ENCODE assay signal across 9 cellular contexts in the genomic region with DNA sequence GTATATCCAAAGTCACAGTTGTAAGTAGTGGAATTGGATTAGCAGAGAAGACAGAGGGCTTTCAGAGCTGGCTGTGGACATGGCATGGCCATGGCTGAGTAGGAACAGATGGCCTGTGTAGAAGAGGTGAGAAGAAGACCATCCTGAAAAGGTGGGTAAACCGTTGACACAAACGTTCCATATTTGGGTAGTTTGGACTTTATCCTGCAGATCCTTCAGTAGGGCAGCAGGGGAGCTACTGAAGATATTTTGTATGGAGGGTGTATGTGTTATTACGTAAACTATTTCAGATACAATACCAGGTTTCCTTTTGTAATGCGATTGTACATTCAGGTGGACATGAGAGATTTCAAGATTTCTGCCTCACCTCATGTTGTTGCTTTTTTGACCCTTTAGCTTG. TPM values are rescaled to one million over a fixed set of nuclear protein-coding genes. Genes with fewer than 3 reads are reported as not detected.
DNase-seq lines count a peak whose midpoint lies in the region; ATAC-seq, FAIRE-seq and TF ChIP-seq lines count a peak whose summit lies in the region.
"Had no signal": no experiment of that assay in that cellular context is flagged by ENCODE, and none has a peak within 500 bp of the region (broad histone marks: within the 10 kb centered on the region; RNA-seq: fewer than 3 reads in every experiment).

No MANE protein-coding gene starts in this region.

- TF ChIP-seq CTCF in A549 (IDR thresholded peaks at IDR 0.05) (no peak), Calu3 (IDR thresholded peaks at IDR 0.05; ENCODE audit: unreplicated experiment) (no peak), activated B cell treated with CpG ODN at 0.5 μM for 24 hours (IDR thresholded peaks at IDR 0.05) (no peak), glutamatergic neuron (IDR thresholded peaks at IDR 0.05; ENCODE audit: partially characterized antibody, unreplicated experiment) (no peak)

- peaks cover 15% of the 10 kb centered on the region for H3K4me1 Mint-ChIP-seq in Calu3 (ENCODE audit: low read depth, unreplicated experiment)
- H3K4me1 Mint-ChIP-seq in activated B cell treated with CpG ODN at 0.5 μM for 24 hours = peaks cover 27% of the 10 kb centered on the region
- H3K4me1 Mint-ChIP-seq in glutamatergic neuron (ENCODE audit: low read depth, unreplicated experiment) = peaks cover 6% of the 10 kb centered on the region

- no peak for DNase-seq in A549 (ENCODE audit: low read depth in 1 of 2, low spot score in 1 of 2)
- no peak for DNase-seq in Calu3
- DNase-seq in activated B cell treated with CpG ODN at 0.5 μM for 24 hours = no peak
- no peak for DNase-seq in glutamatergic neuron
- no peak for DNase-seq in NCI-H1436 treated with DMSO at 0.1 percent for 48 hours (lab: John Stamatoyannopoulos, UW)
- DNase-seq in DMS79 treated with DMSO at 0.1 percent for 48 hours (lab: John Stamatoyannopoulos, UW) = no peak
- DNase-seq: NK-92 treated with Interleukin-12 subunit alpha and Interleukin-12 subunit beta, amount 100 ng/mL, for 24 hours had no signal

- WGBS in A549 (ENCODE audit: missing lambda C conversion rate) = 50% methylated on average over 4 of the region's 4 CpGs

- H3K27me3 Mint-ChIP-seq in Calu3 (ENCODE audit: unreplicated experiment) = no peaks in the 10 kb centered on the region
- no peaks in the 10 kb centered on the region for H3K27me3 Mint-ChIP-seq in activated B cell treated with CpG ODN at 0.5 μM for 24 hours
- peaks cover 9% of the 10 kb centered on the region for H3K27me3 Mint-ChIP-seq in glutamatergic neuron (ENCODE audit: unreplicated experiment)

- peak overlapping the region; percentile 100 for H3K4me3 Mint-ChIP-seq in Calu3 (ENCODE audit: low read depth, unreplicated experiment)
- H3K4me3 Mint-ChIP-seq in activated B cell treated with CpG ODN at 0.5 μM for 24 hours = peak overlapping the region; percentile 100
- peak overlapping the region; percentile 99 for H3K4me3 Mint-ChIP-seq in glutamatergic neuron (ENCODE audit: unreplicated experiment)

- H3K9me3 Mint-ChIP-seq in Calu3 (ENCODE audit: low read depth, unreplicated experiment) (no peaks in the 10 kb centered on the region), activated B cell treated with CpG ODN at 0.5 μM for 24 hours (no peaks in the 10 kb centered on the region), glutamatergic neuron (ENCODE audit: unreplicated experiment) (no peaks in the 10 kb centered on the region)

- TF ChIP-seq RAD21 in A549 (conservative IDR thresholded peaks at IDR 0.05 in 1 of 2, IDR thresholded peaks at IDR 0.05 in 1 of 2) = no peak

- CTCF ChIA-PET in A549 (lab: Yijun Ruan, JAX) (interaction anchor here (1.1 to 2.5 kb wide), 3 partner anchors 13 to 821 kb away, joined by 4 to 13 read pairs (median 11); a partner anchor contains a TSS), Calu3 (lab: Charles Lee) (interaction anchor here (0.8 kb wide), 1 partner anchor 12 kb away, joined by 4 read pairs; no protein-coding TSS in a partner anchor), activated B cell treated with CpG ODN at 0.5 μM for 24 hours (lab: Charles Lee) (no interaction called here)

- peaks cover 30% of the 10 kb centered on the region for H3K4me1 ChIP-seq in A549

- FAIRE-seq in A549 (lab: Jason Lieb, UNC) = no peak

- H3K27ac Mint-ChIP-seq in Calu3 (ENCODE audit: unreplicated experiment) = no peak overlapping the region
- H3K27ac Mint-ChIP-seq in activated B cell treated with CpG ODN at 0.5 μM for 24 hours = no peak overlapping the region
- peak overlapping the region; percentile 33 for H3K27ac Mint-ChIP-seq in glutamatergic neuron (ENCODE audit: unreplicated experiment)

- no peak for TF ChIP-seq POLR2A in A549 (IDR thresholded peaks at IDR 0.05; ENCODE audit: low read length)

- no peak overlapping the region for H3K27ac ChIP-seq in A549

- no peak for TF ChIP-seq EP300 in A549 (IDR thresholded peaks at IDR 0.05)

- no peak overlapping the region for H3K4me3 ChIP-seq in A549

- H3K36me3 Mint-ChIP-seq in Calu3 (ENCODE audit: insufficient read depth, unreplicated experiment) = peaks cover 36% of the 10 kb centered on the region
- H3K36me3 Mint-ChIP-seq in activated B cell treated with CpG ODN at 0.5 μM for 24 hours (ENCODE audit: low read depth) = peaks cover 46% of the 10 kb centered on the region
- H3K36me3 Mint-ChIP-seq in glutamatergic neuron (ENCODE audit: unreplicated experiment) = no peaks in the 10 kb centered on the region

- ATAC-seq in A549 = no peak
- ATAC-seq in activated B cell treated with CpG ODN at 0.5 μM for 24 hours (ENCODE audit: low read depth) = no peak
- ATAC-seq in HG02642 (IDR thresholded peaks at IDR 0.05; ENCODE audit: poor library complexity, unreplicated experiment) = no peak
- no peak for ATAC-seq in HG03565 (IDR thresholded peaks at IDR 0.05; ENCODE audit: unreplicated experiment)

- intact Hi-C loops in Calu3 (cut with micrococcal nuclease; ENCODE audit: unreplicated experiment) (loop anchor here (10.0 kb wide), 1 partner anchor 1381 kb away; no protein-coding TSS in a partner anchor), activated B cell treated with CpG ODN at 0.5 μM for 24 hours (cut with micrococcal nuclease) (loop anchor here (10.0 kb wide), 1 partner anchor 409 kb away; no protein-coding TSS in a partner anchor)

- POLR2A ChIA-PET in A549 (lab: Yijun Ruan, JAX) = no interaction called here
- POLR2A ChIA-PET in activated B cell treated with CpG ODN at 0.5 μM for 24 hours (lab: Charles Lee) = interaction anchor here (0.7 to 2.0 kb wide), 2 partner anchors 24 to 322 kb away, joined by 4 to 8 read pairs; a partner anchor contains a TSS

- H3K4me2 ChIP-seq in A549 = peak overlapping the region; percentile 99

- no TSS peak for BruUV-seq in Calu3 (replicated peaks; lab: Mats Ljungman, UMichigan)

- H3K9me3 ChIP-seq in A549 = no peaks in the 10 kb centered on the region

TF ChIP-seq in A549, 52 proteins besides CTCF, POLR2A, EP300 and RAD21 (continues in another document):
- TF ChIP-seq HOXA7 (CRISPR knock-in tag; IDR thresholded peaks at IDR 0.05) (no peak), SREBF2 (IDR thresholded peaks at IDR 0.05) (no peak), HOXB13 (CRISPR knock-in tag; IDR thresholded peaks at IDR 0.05; ENCODE audit: low read depth) (no peak), FOSL2 (IDR thresholded peaks at IDR 0.05) (no peak), FOSL2 (CRISPR knock-in tag; IDR thresholded peaks at IDR 0.05) (no peak), EHF (CRISPR knock-in tag; IDR thresholded peaks at IDR 0.05) (no peak), MAZ (IDR thresholded peaks at IDR 0.05; ENCODE audit: borderline replicate concordance, low read depth, low read length) (no peak), ZC3H11A (IDR thresholded peaks at IDR 0.05) (no peak), ZSCAN20 (CRISPR knock-in tag; IDR thresholded peaks at IDR 0.05) (no peak), HDAC2 (IDR thresholded peaks at IDR 0.05) (no peak), ZFP36 (IDR thresholded peaks at IDR 0.05; ENCODE audit: borderline replicate concordance, partially characterized antibody) (no peak), HOXB5 (CRISPR knock-in tag; IDR thresholded peaks at IDR 0.05) (no peak), EHMT2 (IDR thresholded peaks at IDR 0.05; ENCODE audit: low read depth) (no peak), TP53 (CRISPR knock-in tag; IDR thresholded peaks at IDR 0.05) (no peak)
- TF ChIP-seq, protein P1, sequence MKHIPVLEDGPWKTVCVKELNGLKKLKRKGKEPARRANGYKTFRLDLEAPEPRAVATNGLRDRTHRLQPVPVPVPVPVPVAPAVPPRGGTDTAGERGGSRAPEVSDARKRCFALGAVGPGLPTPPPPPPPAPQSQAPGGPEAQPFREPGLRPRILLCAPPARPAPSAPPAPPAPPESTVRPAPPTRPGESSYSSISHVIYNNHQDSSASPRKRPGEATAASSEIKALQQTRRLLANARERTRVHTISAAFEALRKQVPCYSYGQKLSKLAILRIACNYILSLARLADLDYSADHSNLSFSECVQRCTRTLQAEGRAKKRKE (CRISPR knock-in tag; IDR thresholded peaks at IDR 0.05; ENCODE audit: low read depth) = no peak

RNA-seq across cellular contexts. Expression of a gene that starts 1.6 kb away (rescaled TPM):
- polyA plus RNA-seq in A549 (2011; rRNA removed) = 27.0 and 37.6 TPM in 2 replicates
- polyA plus RNA-seq in A549 (2012; cell fraction: cytosol; rRNA removed) = 15.3 and 16.7 TPM in 2 replicates
- polyA plus RNA-seq in A549 (2012; cell fraction: nucleus; rRNA removed) = 5.9 and 11.9 TPM in 2 replicates
- 43.1 to 53.1 TPM (median 44.8 TPM) in 3 replicates for polyA plus RNA-seq in A549 (2017; fragmentation: RNase III; extraction: RNeasy Plus Mini Kit Qiagen cat#74134 plus additional on column Dnase treatment)
- 7.3 and 10.5 TPM in 2 replicates for polyA minus RNA-seq in A549 (2011; rRNA and poly(A)+ RNA removed)
- total RNA-seq in Calu3 (2022) = 38.5 and 43.0 TPM in 2 replicates
- 26.1 and 28.6 TPM in 2 replicates for total RNA-seq in activated B cell treated with CpG ODN at 0.5 μM for 24 hours
- 34.6 TPM for total RNA-seq in glutamatergic neuron (ENCODE audit: unreplicated experiment)

RNA-seq across cellular contexts. Expression of a gene that starts 8.9 kb away (rescaled TPM):
- polyA plus RNA-seq in A549 (2011; rRNA removed) (1.4 and 2.0 TPM in 2 replicates), A549 (2017; fragmentation: RNase III; extraction: RNeasy Plus Mini Kit Qiagen cat#74134 plus additional on column Dnase treatment) (4.3 to 5.9 TPM (median 5.4 TPM) in 3 replicates)
- polyA plus RNA-seq in A549 (2012; cell fraction: cytosol; rRNA removed) = 3.1 and 4.4 TPM in 2 replicates
- polyA plus RNA-seq in A549 (2012; cell fraction: nucleus; rRNA removed) = 5.0 and 6.4 TPM in 2 replicates
- polyA minus RNA-seq in A549 (2011; rRNA and poly(A)+ RNA removed) = 4.4 and 4.6 TPM in 2 replicates
- total RNA-seq in Calu3 (2022) (16.9 and 20.4 TPM in 2 replicates), activated B cell treated with CpG ODN at 0.5 μM for 24 hours (1.4 and 1.6 TPM in 2 replicates), glutamatergic neuron (ENCODE audit: unreplicated experiment) (20.0 TPM)

RNA-seq across cellular contexts. Expression of a gene that starts 24.3 kb away (rescaled TPM):
- polyA plus RNA-seq in A549 (2011; rRNA removed) = 53.5 and 62.6 TPM in 2 replicates
- polyA plus RNA-seq in A549 (2012; cell fraction: cytosol; rRNA removed) = 21.8 and 24.7 TPM in 2 replicates
- 10.9 and 15.5 TPM in 2 replicates for polyA plus RNA-seq in A549 (2012; cell fraction: nucleus; rRNA removed)
- polyA plus RNA-seq in A549 (2017; fragmentation: RNase III; extraction: RNeasy Plus Mini Kit Qiagen cat#74134 plus additional on column Dnase treatment) = 99.2 to 101 TPM (median 101 TPM) in 3 replicates
- 18.5 and 23.7 TPM in 2 replicates for polyA minus RNA-seq in A549 (2011; rRNA and poly(A)+ RNA removed)
- total RNA-seq in Calu3 (2022) = 75.3 and 91.7 TPM in 2 replicates
- total RNA-seq in activated B cell treated with CpG ODN at 0.5 μM for 24 hours = 82.4 and 90.5 TPM in 2 replicates
- 73.0 TPM for total RNA-seq in glutamatergic neuron (ENCODE audit: unreplicated experiment)

RNA-seq across cellular contexts. Expression of a gene that starts 32.4 kb away (rescaled TPM):
- not detected in 2 replicates for polyA plus RNA-seq in A549 (2011; rRNA removed)
- not detected in 2 replicates for polyA plus RNA-seq in A549 (2012; cell fraction: cytosol; rRNA removed)
- 0.09 TPM in 1 of 2 replicates, not detected in the other for polyA plus RNA-seq in A549 (2012; cell fraction: nucleus; rRNA removed)
- not detected in 3 replicates for polyA plus RNA-seq in A549 (2017; fragmentation: RNase III; extraction: RNeasy Plus Mini Kit Qiagen cat#74134 plus additional on column Dnase treatment)
- polyA minus RNA-seq in A549 (2011; rRNA and poly(A)+ RNA removed) = not detected in 2 replicates
- not detected in 2 replicates for total RNA-seq in Calu3 (2022)
- 6.1 and 6.2 TPM in 2 replicates for total RNA-seq in activated B cell treated with CpG ODN at 0.5 μM for 24 hours
- 9.3 TPM for total RNA-seq in glutamatergic neuron (ENCODE audit: unreplicated experiment)
